24 cellular contexts compared by ENCODE assay signal in genomic region chr11:1082728-1083620, GRCh38. TPM values are rescaled to one million over a fixed set of nuclear protein-coding genes. Genes with fewer than 3 reads are reported as not detected.
DNase-seq lines count a peak whose midpoint lies in the region; ATAC-seq and TF ChIP-seq lines count a peak whose summit lies in the region.
"Had no signal": no experiment of that assay in that cellular context is flagged by ENCODE, and none has a peak within 500 bp of the region (broad histone marks: within the 10 kb centered on the region; RNA-seq: fewer than 3 reads in every experiment).

No MANE protein-coding gene starts in this region.

- no peak overlapping the region for H3K9ac ChIP-seq in PC-3 (ENCODE audit: low read length)
- H3K9ac ChIP-seq: KMS-11 had no signal

- no peak overlapping the region for H2AFZ ChIP-seq in PC-3 (ENCODE audit: low read length)

- H3K4me2 ChIP-seq in PC-3 (ENCODE audit: low read length): no peak overlapping the region
- H3K4me2 ChIP-seq: KMS-11 had no signal

- H3K4me3 ChIP-seq in PC-3 (ENCODE audit: low read length) (no peak overlapping the region), left ventricle myocardium inferior (no peak overlapping the region)
- H3K4me3 ChIP-seq: skin epidermis, tibial nerve had no signal

- no peaks in the 10 kb centered on the region for H3K9me3 ChIP-seq in PC-3 (ENCODE audit: low read length)
- no peaks in the 10 kb centered on the region for H3K9me3 ChIP-seq in left ventricle myocardium inferior (replicated peaks)
- H3K9me3 ChIP-seq: tibial nerve had no signal

- peaks cover 0 to 2% (median 0%) of the 10 kb centered on the region in 7 donors for H3K9me3 Mint-ChIP-seq in CD14-positive monocyte
- H3K9me3 Mint-ChIP-seq: activated CD4-positive, alpha-beta T cell treated with anti-CD3 and anti-CD28 coated beads, Interleukin-2, amount 10 ng/mL, durations not matched to agents 24 days and 14 days; H9; immature natural killer cell; stimulated activated naive CD8-positive, alpha-beta T cell treated with anti-CD3 and anti-CD28 coated beads, Interleukin-15, Interleukin-2, amounts not matched to agents 100 ng/mL and 50 ng/mL, for 24 hours had no signal

- DNase-seq in CD14-positive monocyte (ENCODE audit: low spot score) (peak; percentile 45), PC-3 (no peak), left ventricle myocardium inferior (peak; percentile 7), posterior cingulate gyrus (peak in 6 of 10 donors; percentile 3 to 80 (median 36)), NCI-H1436 treated with DMSO at 0.1 percent for 48 hours (lab: John Stamatoyannopoulos, UW) (no peak), DMS114 treated with DMSO at 0.1 percent for 48 hours (lab: John Stamatoyannopoulos, UW; ENCODE audit: unreplicated experiment) (no peak), NCI-H187 treated with DMSO at 0.1 percent for 48 hours (lab: John Stamatoyannopoulos, UW) (no peak)
- DNase-seq: activated CD4-positive, alpha-beta T cell treated with anti-CD3 and anti-CD28 coated beads, Interleukin-2, amount 10 ng/mL, durations not matched to agents 24 days and 14 days; activated effector memory CD4-positive, alpha-beta T cell treated with Interleukin-2 at 50 U/mL for 16 hours; dermis blood vessel endothelial cell; DMS79 treated with DMSO at 0.1 percent for 48 hours; H9; immature natural killer cell; NCI-H524 treated with DMSO at 0.1 percent for 48 hours; SW 1271 had no signal

- H3F3A ChIP-seq in PC-3 (ENCODE audit: low read length, unreplicated experiment): no peaks in the 10 kb centered on the region

- ATAC-seq in PC-3: no peak

- H3K79me2 ChIP-seq in PC-3 (ENCODE audit: low read length): no peaks in the 10 kb centered on the region

- no peak overlapping the region for H3K27ac ChIP-seq in PC-3 (ENCODE audit: low read length)
- no peak overlapping the region for H3K27ac ChIP-seq in left ventricle myocardium inferior (replicated peaks)
- H3K27ac ChIP-seq: KMS-11, skin epidermis, tibial nerve had no signal

- no peaks in the 10 kb centered on the region for H3K4me1 ChIP-seq in PC-3 (ENCODE audit: insufficient read depth, low read length)
- H3K4me1 ChIP-seq in left ventricle myocardium inferior: no peaks in the 10 kb centered on the region
- H3K4me1 ChIP-seq: tibial nerve had no signal

- H3K27ac Mint-ChIP-seq in CD14-positive monocyte: no peak overlapping the region
- H3K27ac Mint-ChIP-seq: activated CD4-positive, alpha-beta T cell treated with anti-CD3 and anti-CD28 coated beads, Interleukin-2, amount 10 ng/mL, durations not matched to agents 24 days and 14 days; immature natural killer cell; stimulated activated naive CD8-positive, alpha-beta T cell treated with anti-CD3 and anti-CD28 coated beads, Interleukin-15, Interleukin-2, amounts not matched to agents 100 ng/mL and 50 ng/mL, for 24 hours had no signal

- H3K4me1 Mint-ChIP-seq in CD14-positive monocyte: no peaks in the 10 kb centered on the region
- H3K4me1 Mint-ChIP-seq: activated CD4-positive, alpha-beta T cell treated with anti-CD3 and anti-CD28 coated beads, Interleukin-2, amount 10 ng/mL, durations not matched to agents 24 days and 14 days; H9; immature natural killer cell had no signal

- no peaks in the 10 kb centered on the region for H3K27me3 ChIP-seq in PC-3 (ENCODE audit: low read length)
- peaks cover 33% of the 10 kb centered on the region for H3K27me3 ChIP-seq in left ventricle myocardium inferior (ENCODE audit: low read depth)
- H3K27me3 ChIP-seq: tibial nerve had no signal

- H4K20me1 ChIP-seq in PC-3 (ENCODE audit: low read length): no peaks in the 10 kb centered on the region

- no peaks in the 10 kb centered on the region for H3K36me3 Mint-ChIP-seq in CD14-positive monocyte
- H3K36me3 Mint-ChIP-seq: immature natural killer cell had no signal

- CTCF ChIA-PET in PC-3 (lab: Charles Lee): no interaction called here

- intact Hi-C loops in CD14-positive monocyte (cut with micrococcal nuclease) (no loop called here), PC-3 (cut with micrococcal nuclease) (no loop called here), left ventricle myocardium inferior (cut with micrococcal nuclease) (no loop called here), posterior cingulate gyrus (cut with DNase I) (no loop called here)

- TF ChIP-seq CTCF in CD14-positive monocyte (IDR thresholded peaks at IDR 0.05): no peak
- TF ChIP-seq CTCF in PC-3 (conservative IDR thresholded peaks at IDR 0.05; ENCODE audit: low read depth, low read length): no peak
- no peak for TF ChIP-seq CTCF in left ventricle myocardium inferior (IDR thresholded peaks at IDR 0.05; ENCODE audit: borderline replicate concordance)

- H3K9me2 ChIP-seq in PC-3 (replicated peaks; ENCODE audit: low read length): no peaks in the 10 kb centered on the region

- POLR2A ChIA-PET in PC-3 (lab: Charles Lee; ENCODE audit: unreplicated experiment): no interaction called here

- H3K4me3 Mint-ChIP-seq in CD14-positive monocyte: no peak overlapping the region
- H3K4me3 Mint-ChIP-seq: activated CD4-positive, alpha-beta T cell treated with anti-CD3 and anti-CD28 coated beads, Interleukin-2, amount 10 ng/mL, durations not matched to agents 24 days and 14 days; H9; immature natural killer cell; stimulated activated naive CD8-positive, alpha-beta T cell treated with anti-CD3 and anti-CD28 coated beads, Interleukin-15, Interleukin-2, amounts not matched to agents 100 ng/mL and 50 ng/mL, for 24 hours had no signal

- H3K27me3 Mint-ChIP-seq in CD14-positive monocyte (ENCODE audit: low read depth in 3 of 3): peaks cover 0 to 2% (median 1%) of the 10 kb centered on the region in 3 donors
- H3K27me3 Mint-ChIP-seq: activated CD4-positive, alpha-beta T cell treated with anti-CD3 and anti-CD28 coated beads, Interleukin-2, amount 10 ng/mL, durations not matched to agents 24 days and 14 days; stimulated activated naive CD8-positive, alpha-beta T cell treated with anti-CD3 and anti-CD28 coated beads, Interleukin-15, Interleukin-2, amounts not matched to agents 100 ng/mL and 50 ng/mL, for 24 hours had no signal

- TSS peak; percentile 61 for BruUV-seq in PC-3 (replicated peaks; lab: Mats Ljungman, UMichigan)

- H3K36me3 ChIP-seq in PC-3 (ENCODE audit: low read depth, low read length): no peaks in the 10 kb centered on the region
- H3K36me3 ChIP-seq in left ventricle myocardium inferior: no peaks in the 10 kb centered on the region
- H3K36me3 ChIP-seq: tibial nerve had no signal

RNA-seq across cellular contexts. Expression of gene MUC2, which starts 8.3 kb away (rescaled TPM):
- not detected for polyA plus RNA-seq in CD14-positive monocyte
- total RNA-seq in PC-3 (2014; rRNA removed): 0.26 and 0.40 TPM in 2 replicates
- total RNA-seq in left ventricle myocardium inferior: 0.03 TPM
- total RNA-seq: activated CD4-positive, alpha-beta T cell treated with anti-CD3 and anti-CD28 coated beads, Interleukin-2, amount 10 ng/mL, durations not matched to agents 24 days and 14 days; bronchial epithelial cell; dermis blood vessel endothelial cell; endothelial cell of umbilical vein; H9; mammary epithelial cell; myocyte; omental fat pad; tibial nerve had no signal
- polyA plus RNA-seq: endothelial cell of umbilical vein, immature natural killer cell, mammary epithelial cell had no signal

RNA-seq across cellular contexts. Expression of gene MUC6, which starts 46.5 kb away (rescaled TPM):
- polyA plus RNA-seq in CD14-positive monocyte: not detected
- total RNA-seq in PC-3 (2014; rRNA removed) (0.18 and 0.23 TPM in 2 replicates), left ventricle myocardium inferior (not detected)
- total RNA-seq: activated CD4-positive, alpha-beta T cell treated with anti-CD3 and anti-CD28 coated beads, Interleukin-2, amount 10 ng/mL, durations not matched to agents 24 days and 14 days; bronchial epithelial cell; dermis blood vessel endothelial cell; endothelial cell of umbilical vein; H9; myocyte; omental fat pad had no signal
- polyA plus RNA-seq: endothelial cell of umbilical vein, immature natural killer cell, mammary epithelial cell had no signal

Comparison
In these comparisons a context has a peak if more than half of its experiments do, and no peak if none do; other contexts are left out.
1. DNase-seq: peak in CD14-positive monocyte (single experiment), left ventricle myocardium inferior (single experiment) and posterior cingulate gyrus (6 of 10); none in PC-3 (single experiment), NCI-H1436 treated with DMSO at 0.1 percent for 48 hours (single experiment), DMS114 treated with DMSO at 0.1 percent for 48 hours (single experiment) and NCI-H187 treated with DMSO at 0.1 percent for 48 hours (single experiment).